In genomic region chr1:231091853-231092301, GRCh38 we compare ENCODE assay signal across 8 cellular contexts. TPM values are rescaled to one million over a fixed set of nuclear protein-coding genes. Genes with fewer than 3 reads are reported as not detected.
A peak's percentile ranks its signal among the peaks of the same experiment; 100 is the strongest.
DNase-seq lines count a peak whose midpoint lies in the region; ATAC-seq and TF ChIP-seq lines count a peak whose summit lies in the region.

No MANE protein-coding gene starts in this region.

- TF ChIP-seq CTCF in Loucy (conservative IDR thresholded peaks at IDR 0.05; ENCODE audit: low read length): peak; percentile 71
- TF ChIP-seq CTCF in foreskin fibroblast (IDR thresholded peaks at IDR 0.05; ENCODE audit: low read depth, low read length): peak; percentile 36

- no peaks in the 10 kb centered on the region for H3K36me3 ChIP-seq in Loucy (ENCODE audit: insufficient read depth, low read length)

- H3K4me2 ChIP-seq in Loucy (ENCODE audit: low read depth, low read length, poor library complexity, severe bottlenecking): no peak overlapping the region

- no peaks in the 10 kb centered on the region for H3K9me2 ChIP-seq in Loucy (replicated peaks; ENCODE audit: low read depth, low read length)

- H3K9ac ChIP-seq in Loucy (ENCODE audit: low read depth, low read length, poor library complexity, severe bottlenecking): no peak overlapping the region

- peak; percentile 31 for DNase-seq in GDM1 (lab: John Stamatoyannopoulos, UW)
- peak; percentile 39 for DNase-seq in activated CD4-positive, alpha-beta T cell treated with anti-CD3 and anti-CD28 coated beads, Interleukin-2, amount 50 U/mL, for 1 hour
- DNase-seq in foreskin fibroblast: peak; percentile 9 to 21
- peak; percentile 24 to 40 for DNase-seq in stimulated activated CD4-positive, alpha-beta T cell treated with anti-CD3 and anti-CD28 coated beads, Interleukin-4, amount 100 ng/mL, for 48 hours (ENCODE audit: low read depth in 2 of 2)
- no peak for DNase-seq in occipital lobe (lab: John Stamatoyannopoulos, UW)

- no peaks in the 10 kb centered on the region for H4K20me1 ChIP-seq in Loucy (ENCODE audit: insufficient read depth, low read length, poor library complexity, severe bottlenecking)

- no peaks in the 10 kb centered on the region for H3K27me3 ChIP-seq in Loucy (ENCODE audit: insufficient read depth, low read length, poor library complexity, severe bottlenecking)

- ATAC-seq in GM19455 (IDR thresholded peaks at IDR 0.05; ENCODE audit: unreplicated experiment) (no peak), GM19395 (IDR thresholded peaks at IDR 0.05; ENCODE audit: unreplicated experiment) (no peak)

- H3K79me2 ChIP-seq in Loucy (ENCODE audit: insufficient read depth, low read length): no peaks in the 10 kb centered on the region

- no peaks in the 10 kb centered on the region for H3K9me3 ChIP-seq in Loucy (ENCODE audit: insufficient read depth, low read depth, low read length)

- H2AFZ ChIP-seq in Loucy (ENCODE audit: low read length): no peak overlapping the region; the same call in 1 of the 2 replicates

- no peaks in the 10 kb centered on the region for H3K4me1 ChIP-seq in Loucy (ENCODE audit: insufficient read depth, low read length, poor library complexity, severe bottlenecking)

- H3K4me3 ChIP-seq in Loucy (ENCODE audit: low read length, poor library complexity, severe bottlenecking): no peak overlapping the region
- H3K4me3 ChIP-seq in foreskin fibroblast (ENCODE audit: low read depth in 1 of 2, low read length in 2 of 2): no peak overlapping the region

- no peaks in the 10 kb centered on the region for H3F3A ChIP-seq in Loucy (ENCODE audit: low read depth)

RNA-seq across cellular contexts. Expression of gene FAM89A, which starts 51.8 kb away (rescaled TPM):
- 6.7 TPM for total RNA-seq in occipital lobe
